19 cellular contexts compared by ENCODE assay signal in the genomic region with DNA sequence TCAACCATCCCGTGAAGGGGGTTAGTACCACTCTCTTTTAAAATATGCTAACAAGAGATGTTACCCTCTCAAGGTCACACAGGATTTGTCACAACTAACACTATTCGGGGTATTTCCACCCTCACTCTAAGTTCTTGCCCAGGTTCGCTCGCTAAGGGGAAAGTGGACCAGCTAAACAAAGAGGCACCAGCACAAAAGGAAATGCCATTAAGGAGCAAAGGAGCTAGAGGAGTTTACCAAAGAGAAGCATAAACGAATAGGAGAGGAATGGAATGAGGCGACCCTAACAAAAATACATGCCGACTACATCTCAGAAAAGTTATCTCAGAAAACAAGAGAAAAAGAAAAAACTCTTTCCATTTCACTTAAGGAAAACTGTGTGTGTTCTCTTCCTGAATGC.
"Had no signal": no experiment of that assay in that cellular context is flagged by ENCODE, and none has a peak within 500 bp of the region (broad histone marks: within the 10 kb centered on the region; RNA-seq: fewer than 3 reads in every experiment).

No MANE protein-coding gene starts in this region.

- H3K27ac ChIP-seq: ascending aorta, cardiac muscle cell, dorsolateral prefrontal cortex, left ventricle myocardium inferior, sigmoid colon, thoracic aorta, upper lobe of right lung had no signal

- H3K9me3 Mint-ChIP-seq: activated naive CD8-positive, alpha-beta T cell treated with anti-CD3 and anti-CD28 coated beads, Interleukin-2, amount 10 ng/mL, durations not matched to agents 7 days and 5 days; memory B cell; natural killer cell treated with Interleukin-12 subunit alpha and Interleukin-12 subunit beta and Interleukin-15 and Interleukin-18, amount 100 ng/mL, for 72 hours had no signal

- H3K36me3 Mint-ChIP-seq: activated naive CD8-positive, alpha-beta T cell treated with anti-CD3 and anti-CD28 coated beads, Interleukin-2, amount 10 ng/mL, durations not matched to agents 7 days and 5 days; memory B cell; natural killer cell treated with Interleukin-12 subunit alpha and Interleukin-12 subunit beta and Interleukin-15 and Interleukin-18, amount 100 ng/mL, for 72 hours had no signal

- H3K27me3 ChIP-seq: ascending aorta, cardiac muscle cell, dorsolateral prefrontal cortex, sigmoid colon, upper lobe of right lung had no signal

- H3K36me3 ChIP-seq: ascending aorta, cardiac muscle cell, sigmoid colon, thoracic aorta, upper lobe of right lung had no signal

- FAIRE-seq: kidney had no signal

- H3K4me1 ChIP-seq: ascending aorta, sigmoid colon, upper lobe of right lung had no signal

- H3K4me3 Mint-ChIP-seq: activated naive CD8-positive, alpha-beta T cell treated with anti-CD3 and anti-CD28 coated beads, Interleukin-2, amount 10 ng/mL, durations not matched to agents 7 days and 5 days; memory B cell; natural killer cell treated with Interleukin-12 subunit alpha and Interleukin-12 subunit beta and Interleukin-15 and Interleukin-18, amount 100 ng/mL, for 72 hours had no signal

- H3K4me1 Mint-ChIP-seq: activated naive CD8-positive, alpha-beta T cell treated with anti-CD3 and anti-CD28 coated beads, Interleukin-2, amount 10 ng/mL, durations not matched to agents 7 days and 5 days; memory B cell had no signal

- H3K4me3 ChIP-seq: ascending aorta, cardiac muscle cell, dorsolateral prefrontal cortex, left ventricle myocardium inferior, sigmoid colon, thoracic aorta, upper lobe of right lung had no signal

- H3K9me3 ChIP-seq: ascending aorta, left ventricle myocardium inferior, sigmoid colon, thoracic aorta, upper lobe of right lung had no signal

- DNase-seq: activated CD4-positive, alpha-beta T cell treated with anti-CD3 and anti-CD28 coated beads, Interleukin-2, amount 50 U/mL, for 1 hour; activated CD8-positive, alpha-beta memory T cell treated with anti-CD3 and anti-CD28 coated beads for 24 hours; activated naive CD8-positive, alpha-beta T cell treated with anti-CD3 and anti-CD28 coated beads, Interleukin-2, amount 10 ng/mL, durations not matched to agents 7 days and 5 days; dorsolateral prefrontal cortex; hippocampal formation; kidney; left ventricle myocardium inferior; occipital lobe; sigmoid colon; stimulated activated CD4-positive, alpha-beta T cell treated with anti-CD3 and anti-CD28 coated beads, Interleukin-12 subunit alpha, Interleukin-12 subunit beta, amount 100 ng/mL, for 4 hours; stimulated activated CD4-positive, alpha-beta T cell treated with anti-CD3 and anti-CD28 coated beads, Interleukin-2, amount 100 ng/mL, for 24 hours; T-helper 2 cell; upper lobe of right lung had no signal

- H3K27ac Mint-ChIP-seq: activated naive CD8-positive, alpha-beta T cell treated with anti-CD3 and anti-CD28 coated beads, Interleukin-2, amount 10 ng/mL, durations not matched to agents 7 days and 5 days; memory B cell; natural killer cell treated with Interleukin-12 subunit alpha and Interleukin-12 subunit beta and Interleukin-15 and Interleukin-18, amount 100 ng/mL, for 72 hours had no signal

- ATAC-seq: esophagus mucosa; natural killer cell treated with Interleukin-12 subunit alpha and Interleukin-12 subunit beta and Interleukin-15 and Interleukin-18, amount 100 ng/mL, for 72 hours; upper lobe of right lung had no signal
